In genomic region chr6:3624268-3625136, GRCh38 we compare ENCODE assay signal across 27 cellular contexts.
A peak's percentile ranks its signal among the peaks of the same experiment; 100 is the strongest.
DNase-seq lines count a peak whose midpoint lies in the region; ATAC-seq, FAIRE-seq and TF ChIP-seq lines count a peak whose summit lies in the region.
"Had no signal": no experiment of that assay in that cellular context is flagged by ENCODE, and none has a peak within 500 bp of the region (broad histone marks: within the 10 kb centered on the region; RNA-seq: fewer than 3 reads in every experiment).

No MANE protein-coding gene starts in this region.

- TF ChIP-seq RAD21 in H1 (IDR thresholded peaks at IDR 0.05 in 1 of 2, conservative IDR thresholded peaks at IDR 0.05 in 1 of 2; ENCODE audit: low read depth in 2 of 2, low read length in 2 of 2) = no peak

- H3K18ac ChIP-seq in H1 (ENCODE audit: extremely low read depth, low read length) = peak overlapping the region; percentile 60

- DNase-seq in ELF-1 (ENCODE audit: low read depth, low spot score) = peak; percentile 77
- DNase-seq in H1 (ENCODE audit: low read depth in 1 of 2, low spot score in 2 of 2) = peak in 1 of 2 experiments; percentile 45
- DNase-seq in osteocyte (ENCODE audit: extremely low spot score, unreplicated experiment) = peak; percentile 65
- no peak for DNase-seq in dorsolateral prefrontal cortex
- no peak for DNase-seq in T-helper 17 cell
- DNase-seq: activated CD4-positive, alpha-beta T cell treated with anti-CD3 and anti-CD28 coated beads, Interleukin-2, amount 50 U/mL, for 48 hours; aorta; central memory CD4-positive, alpha-beta T cell; DND-41; hippocampal formation; NCI-H1436; NCI-H2107; NCI-H510A treated with DMSO at 0.1 percent for 48 hours; NK-92 treated with Interleukin-12 subunit alpha and Interleukin-12 subunit beta, amount 100 ng/mL, for 24 hours; SHP77 treated with DMSO at 0.1 percent for 48 hours; stimulated activated CD4-positive, alpha-beta T cell treated with anti-CD3 and anti-CD28 coated beads, Interleukin-1b, Interleukin-23, amount 100 ng/mL, for 48 hours; transverse colon had no signal

- no peak overlapping the region for H4K5ac ChIP-seq in H1 (ENCODE audit: insufficient read length, low read depth, low read length)

- H2BK20ac ChIP-seq in H1 (ENCODE audit: low read length) = no peak overlapping the region

- CTCF ChIA-PET in H1 (lab: Charles Lee; ENCODE audit: partially characterized antibody) = interaction anchor here (0.7 to 2.6 kb wide), 4 partner anchors 19 to 109 kb away, joined by 3 to 11 read pairs (median 3); no protein-coding TSS in a partner anchor

- H2AFZ ChIP-seq in H1 (ENCODE audit: low read length) = 0 out of 2 replicates have a peak overlapping the region, but pooled peaks have one; percentile 12

- H3K27ac ChIP-seq in BLaER1 treated with 17β-estradiol and CSF1 and Interleukin-3, amounts not matched to agents 10 nM and 100 nM = peak overlapping the region in 8 of 11 experiments; percentile 16 to 73 (median 61); a peak in 13 of 22 replicates
- no peak overlapping the region for H3K27ac ChIP-seq in H1 (ENCODE audit: low read depth, low read length)
- peak overlapping the region in 12 of 59 donors; percentile 10 to 76 (median 34) for H3K27ac ChIP-seq in dorsolateral prefrontal cortex
- H3K27ac ChIP-seq: C4-2B, gastroesophageal sphincter, KMS-11, skin epidermis, transverse colon had no signal

- no peaks in the 10 kb centered on the region for H3K36me3 Mint-ChIP-seq in osteocyte (ENCODE audit: unreplicated experiment)
- H3K36me3 Mint-ChIP-seq in T-helper 17 cell (ENCODE audit: low read depth) = peaks cover 2% of the 10 kb centered on the region
- H3K36me3 Mint-ChIP-seq: activated naive CD4-positive, alpha-beta T cell treated with anti-CD3 and anti-CD28 coated beads, Interleukin-2, amount 50 U/mL, for 72 hours; T-cell had no signal

- H3K4me3 Mint-ChIP-seq in osteocyte (ENCODE audit: unreplicated experiment) (no peak overlapping the region), T-helper 17 cell (no peak overlapping the region)

- WGBS in H1 (ENCODE audit: extremely low coverage in 1 of 2, insufficient coverage in 1 of 2, insufficient read length in 1 of 2, insufficient replicate concordance in 2 of 2, low coverage in 1 of 2, low lambda C conversion rate in 2 of 2, missing lambda C conversion rate in 1 of 2), 2 experiments = 83% methylated on average over 13 of the region's 14 CpGs; no CpG with 5 or more reads in 1 of the 2 experiments

- H3K27ac Mint-ChIP-seq in osteocyte (ENCODE audit: unreplicated experiment) (no peak overlapping the region), T-helper 17 cell (no peak overlapping the region)
- H3K27ac Mint-ChIP-seq: activated naive CD4-positive, alpha-beta T cell treated with anti-CD3 and anti-CD28 coated beads, Interleukin-2, amount 50 U/mL, for 72 hours; activated T-helper 2 cell treated with anti-CD3 and anti-CD28 coated beads, Interferon-gamma antibody, Interleukin-2, Interleukin-4, amounts not matched to agents 10 μg/mL and 5 μg/mL and 100 μg/mL, durations not matched to agents 14 hours and 24 hours and 36 hours; T-cell had no signal

- no peak for TF ChIP-seq EP300 in H1 (IDR thresholded peaks at IDR 0.05; ENCODE audit: borderline replicate concordance in 1 of 2, low read depth in 2 of 2, low read length in 2 of 2)

- H4K91ac ChIP-seq in H1 (replicated peaks; ENCODE audit: insufficient read length, low read length) = no peak overlapping the region

- H2BK12ac ChIP-seq in H1 (ENCODE audit: low read depth, low read length) = no peak overlapping the region

- no peak overlapping the region for H3K56ac ChIP-seq in H1 (replicated peaks; ENCODE audit: insufficient read length, low read depth, low read length)

- no peak overlapping the region for H3K23ac ChIP-seq in H1 (ENCODE audit: insufficient read length)

- peak overlapping the region in 9 of 10 experiments; percentile 5 to 46 (median 36); a peak in 12 of 20 replicates for H3K4me3 ChIP-seq in BLaER1 treated with 17β-estradiol and CSF1 and Interleukin-3, amounts not matched to agents 10 nM and 100 nM
- H3K4me3 ChIP-seq in H1 (ENCODE audit: extremely low read depth in 1 of 4, insufficient read depth in 2 of 4, low read depth in 3 of 4, low read length in 4 of 4) (no peak overlapping the region), dorsolateral prefrontal cortex (peak overlapping the region in 2 of 59 donors; percentile 10 to 12)
- H3K4me3 ChIP-seq: gastroesophageal sphincter, skin epidermis, transverse colon had no signal

- H3K27me3 Mint-ChIP-seq in osteocyte (ENCODE audit: unreplicated experiment) (no peaks in the 10 kb centered on the region), T-helper 17 cell (peaks cover 78% of the 10 kb centered on the region)

- no peak overlapping the region for H2BK5ac ChIP-seq in H1 (ENCODE audit: low read depth, low read length)

- no peak for ATAC-seq in GM21737 (IDR thresholded peaks at IDR 0.05; ENCODE audit: unreplicated experiment)
- ATAC-seq in T-helper 17 cell = no peak
- ATAC-seq: gastroesophageal sphincter had no signal

- H3K4me2 ChIP-seq in BLaER1 treated with 17β-estradiol and CSF1 and Interleukin-3, amounts not matched to agents 10 nM and 100 nM = peak overlapping the region; percentile 67 to 84 (median 77)
- no peak overlapping the region; a peak in 1 of 4 replicates for H3K4me2 ChIP-seq in H1 (ENCODE audit: insufficient read depth in 1 of 2, low read depth in 2 of 2, low read length in 2 of 2)
- H3K4me2 ChIP-seq: KMS-11 had no signal

- peak overlapping the region in 8 of 11 experiments; percentile 7 to 73 (median 53); a peak in 12 of 22 replicates for H3K9ac ChIP-seq in BLaER1 treated with 17β-estradiol and CSF1 and Interleukin-3, amounts not matched to agents 10 nM and 100 nM
- no peak overlapping the region for H3K9ac ChIP-seq in H1 (replicated peaks in 1 of 4; ENCODE audit: extremely low read depth in 1 of 4, low read depth in 3 of 4, low read length in 3 of 4)
- H3K9ac ChIP-seq: KMS-11 had no signal

- intact Hi-C loops in dorsolateral prefrontal cortex (cut with DNase I) = no loop called here

- no peaks in the 10 kb centered on the region for H3K79me1 ChIP-seq in H1 (ENCODE audit: low read depth, low read length)

- H2BK15ac ChIP-seq in H1 (ENCODE audit: low read length) = no peak overlapping the region

- peaks cover 19 to 67% (median 45%) of the 10 kb centered on the region in 10 experiments for H3K4me1 ChIP-seq in BLaER1 treated with 17β-estradiol and CSF1 and Interleukin-3, amounts not matched to agents 10 nM and 100 nM
- peaks cover 2 to 15% (median 10%) of the 10 kb centered on the region in 4 experiments for H3K4me1 ChIP-seq in H1 (replicated peaks in 1 of 4; ENCODE audit: control insufficient read depth in 3 of 4, insufficient read depth in 4 of 4, low read length in 3 of 4)
- H3K4me1 ChIP-seq: transverse colon had no signal

- H3K9me3 ChIP-seq in BLaER1 treated with 17β-estradiol and CSF1 and Interleukin-3, amounts not matched to agents 10 nM and 100 nM (replicated peaks in 1 of 11) = no peaks in the 10 kb centered on the region
- no peaks in the 10 kb centered on the region for H3K9me3 ChIP-seq in H1 (ENCODE audit: insufficient read depth in 2 of 2, low read depth in 1 of 2, low read length in 1 of 2)
- H3K9me3 ChIP-seq in T-helper 17 cell (ENCODE audit: control insufficient read depth, low read length, poor library complexity, severe bottlenecking) = no peaks in the 10 kb centered on the region
- H3K9me3 ChIP-seq: gastroesophageal sphincter, transverse colon had no signal

- H2AK5ac ChIP-seq in H1 (ENCODE audit: low read depth, low read length) = no peak overlapping the region

- POLR2A ChIA-PET in H1 (lab: Charles Lee; ENCODE audit: partially characterized antibody) = no interaction called here

- H4K8ac ChIP-seq in H1 (ENCODE audit: extremely low read depth, insufficient read depth, low read length) = no peak overlapping the region

- H3K79me2 ChIP-seq in H1 (ENCODE audit: control insufficient read depth in 1 of 2, insufficient read depth in 2 of 2, low read length in 2 of 2) = no peaks in the 10 kb centered on the region

- no peak for FAIRE-seq in H1 (lab: Jason Lieb, UNC)
- FAIRE-seq: GM18507 had no signal

- no peak for TF ChIP-seq POLR2A in H1 (IDR thresholded peaks at IDR 0.05; ENCODE audit: control extremely low read depth in 1 of 2, low read depth in 2 of 2, low read length in 2 of 2)

- H3K4me1 Mint-ChIP-seq in osteocyte (ENCODE audit: unreplicated experiment) = peaks cover 17% of the 10 kb centered on the region
- H3K4me1 Mint-ChIP-seq in T-helper 17 cell = peaks cover 7% of the 10 kb centered on the region

- TF ChIP-seq CTCF in H1 (IDR thresholded peaks at IDR 0.05; ENCODE audit: control extremely low read depth in 1 of 3, insufficient read depth in 1 of 3, low read depth in 1 of 3, low read length in 3 of 3) = no peak
- TF ChIP-seq CTCF in osteocyte (IDR thresholded peaks at IDR 0.05) = no peak
- no peak for TF ChIP-seq CTCF in dorsolateral prefrontal cortex (IDR thresholded peaks at IDR 0.05 in 54 of 56, conservative IDR thresholded peaks at IDR 0.05 in 2 of 56; ENCODE audit: low read depth in 1 of 56, partially characterized antibody in 56 of 56)

- H3K14ac ChIP-seq in H1 (ENCODE audit: insufficient read length) = no peak overlapping the region

- no peaks in the 10 kb centered on the region for H3K9me3 Mint-ChIP-seq in osteocyte (ENCODE audit: unreplicated experiment)
- H3K9me3 Mint-ChIP-seq: activated naive CD4-positive, alpha-beta T cell treated with anti-CD3 and anti-CD28 coated beads, Interleukin-2, amount 50 U/mL, for 72 hours; activated T-helper 2 cell treated with anti-CD3 and anti-CD28 coated beads, Interferon-gamma antibody, Interleukin-2, Interleukin-4, amounts not matched to agents 10 μg/mL and 5 μg/mL and 100 μg/mL, durations not matched to agents 14 hours and 24 hours and 36 hours; T-cell had no signal

- 0 out of 2 replicates have a peak, but pooled peaks cover 2% of the 10 kb centered on the region for H3K23me2 ChIP-seq in H1 (ENCODE audit: low read depth, low read length)

- H3K27me3 ChIP-seq in BLaER1 treated with 17β-estradiol and CSF1 and Interleukin-3, amounts not matched to agents 10 nM and 100 nM = peaks cover 0 to 9% (median 0%) of the 10 kb centered on the region in 11 experiments; a peak in 2 of 22 replicates
- H3K27me3 ChIP-seq in H1 (replicated peaks in 1 of 4; ENCODE audit: control insufficient read depth in 3 of 4, extremely low read depth in 1 of 4, insufficient read depth in 3 of 4, low read length in 3 of 4) (peaks cover 0 to 2% (median 0%) of the 10 kb centered on the region in 4 experiments; a peak in 2 of 7 replicates), dorsolateral prefrontal cortex (no peaks in the 10 kb centered on the region)

- H4K20me1 ChIP-seq in BLaER1 treated with 17β-estradiol and CSF1 and Interleukin-3, amounts not matched to agents 10 nM and 100 nM = no peaks in the 10 kb centered on the region; a peak in 1 of 22 replicates
- H4K20me1 ChIP-seq in H1 (replicated peaks in 1 of 2; ENCODE audit: control insufficient read depth in 1 of 2, insufficient read depth in 2 of 2, low read length in 2 of 2) = peaks cover 0 to 2% of the 10 kb centered on the region in 2 experiments

- H3K4ac ChIP-seq in H1 (replicated peaks; ENCODE audit: insufficient read length, low read depth, low read length) = no peak overlapping the region

- H2BK120ac ChIP-seq in H1 (replicated peaks; ENCODE audit: low read depth, low read length) = no peak overlapping the region

- H3K36me3 ChIP-seq in BLaER1 treated with 17β-estradiol and CSF1 and Interleukin-3, amounts not matched to agents 10 nM and 100 nM = no peaks in the 10 kb centered on the region
- no peaks in the 10 kb centered on the region for H3K36me3 ChIP-seq in H1 (ENCODE audit: control insufficient read depth in 2 of 4, insufficient read depth in 4 of 4, low read length in 3 of 4)
- H3K36me3 ChIP-seq: gastroesophageal sphincter, transverse colon had no signal

Comparison
In these comparisons a context has a peak if more than half of its experiments do, and no peak if none do; other contexts are left out.
1. H3K4me2 ChIP-seq: peak in BLaER1 treated with 17β-estradiol and CSF1 and Interleukin-3, amounts not matched to agents 10 nM and 100 nM (11 of 11); none in H1 (0 of 2).
2. H3K4me3 ChIP-seq: peak in BLaER1 treated with 17β-estradiol and CSF1 and Interleukin-3, amounts not matched to agents 10 nM and 100 nM (9 of 10); none in H1 (0 of 4).
3. H3K9ac ChIP-seq: peak in BLaER1 treated with 17β-estradiol and CSF1 and Interleukin-3, amounts not matched to agents 10 nM and 100 nM (8 of 11); none in H1 (0 of 4).
4. DNase-seq: peak in ELF-1 (single experiment) and osteocyte (single experiment); none in dorsolateral prefrontal cortex (0 of 10) and T-helper 17 cell (0 of 3).